ENCODE assay signal across 22 cellular contexts in the genomic region with DNA sequence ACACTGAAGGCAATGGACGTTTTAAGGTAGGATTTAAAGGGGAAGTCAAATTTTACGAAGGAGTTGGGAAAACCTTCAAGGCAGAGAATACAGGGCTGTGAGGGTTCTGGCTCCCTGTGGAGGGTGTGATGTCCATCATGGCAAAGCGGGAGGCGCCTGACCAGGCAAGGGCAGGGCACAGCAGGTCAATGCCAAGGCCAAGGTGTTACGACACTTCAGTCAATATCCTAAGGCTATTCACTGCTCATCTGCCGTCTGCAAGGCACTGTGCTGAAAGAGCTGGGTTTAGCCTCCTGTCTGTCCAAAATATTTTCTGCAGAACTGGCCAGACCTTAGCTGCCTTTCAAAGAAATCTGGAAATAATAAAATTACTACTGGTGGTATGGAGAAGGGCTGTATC.
DNase-seq lines count a peak whose midpoint lies in the region; ATAC-seq, FAIRE-seq and TF ChIP-seq lines count a peak whose summit lies in the region.
"Had no signal": no experiment of that assay in that cellular context is flagged by ENCODE, and none has a peak within 500 bp of the region (broad histone marks: within the 10 kb centered on the region; RNA-seq: fewer than 3 reads in every experiment).

No MANE protein-coding gene starts in this region.

- no peak overlapping the region for H2BK15ac ChIP-seq in H1 (ENCODE audit: low read length)

- no peak for TF ChIP-seq CTCF in MCF 10A (IDR thresholded peaks at IDR 0.05; ENCODE audit: unreplicated experiment)
- TF ChIP-seq CTCF in mammary epithelial cell (conservative IDR thresholded peaks at IDR 0.05 in 1 of 2, IDR thresholded peaks at IDR 0.05 in 1 of 2; ENCODE audit: extremely low read depth in 1 of 2, insufficient read depth in 1 of 2, low read depth in 1 of 2, low read length in 2 of 2) = no peak
- no peak for TF ChIP-seq CTCF in H1 (IDR thresholded peaks at IDR 0.05; ENCODE audit: control extremely low read depth in 1 of 3, insufficient read depth in 1 of 3, low read depth in 1 of 3, low read length in 3 of 3)

- no peaks in the 10 kb centered on the region for H3K36me3 ChIP-seq in mammary epithelial cell (ENCODE audit: insufficient read depth, low read length)
- no peaks in the 10 kb centered on the region for H3K36me3 ChIP-seq in H1 (ENCODE audit: control insufficient read depth in 2 of 4, insufficient read depth in 4 of 4, low read length in 3 of 4)
- H3K36me3 ChIP-seq: BLaER1 treated with 17β-estradiol and CSF1 and Interleukin-3, amounts not matched to agents 10 nM and 100 nM had no signal

- no peak overlapping the region for H4K91ac ChIP-seq in H1 (replicated peaks; ENCODE audit: insufficient read length, low read length)

- no peak overlapping the region for H2AK5ac ChIP-seq in H1 (ENCODE audit: low read depth, low read length)

- in situ Hi-C loops in mammary epithelial cell (cut with MboI; ENCODE audit: low sequenced_read_pairs in 2 of 2) = no loop called here

- H2BK5ac ChIP-seq in H1 (ENCODE audit: low read depth, low read length) = no peak overlapping the region

- H3K9me3 Mint-ChIP-seq in MCF 10A (ENCODE audit: unreplicated experiment) = no peaks in the 10 kb centered on the region
- no peaks in the 10 kb centered on the region for H3K9me3 Mint-ChIP-seq in stimulated activated effector memory CD8-positive, alpha-beta T cell treated with anti-CD3 and anti-CD28 coated beads, Interleukin-12 subunit alpha, Interleukin-12 subunit beta, amount 100 ng/mL, for 72 hours
- no peaks in the 10 kb centered on the region for H3K9me3 Mint-ChIP-seq in activated T-helper 1 cell treated with anti-CD3 and anti-CD28 coated beads, Interleukin-12 subunit alpha, Interleukin-12 subunit beta, Interleukin-2, Interleukin-4 antibody, amounts not matched to agents 30 ng/mL and 10 ng/mL and 1 ng/mL, durations not matched to agents 14 hours and 24 hours and 36 hours
- H3K9me3 Mint-ChIP-seq: CD4-positive, alpha-beta T cell; CD8-positive, alpha-beta T cell had no signal

- H3K18ac ChIP-seq in H1 (ENCODE audit: extremely low read depth, low read length) = no peak overlapping the region

- H3K4me3 Mint-ChIP-seq in MCF 10A (ENCODE audit: unreplicated experiment) = no peak overlapping the region
- H3K4me3 Mint-ChIP-seq in stimulated activated effector memory CD8-positive, alpha-beta T cell treated with anti-CD3 and anti-CD28 coated beads, Interleukin-12 subunit alpha, Interleukin-12 subunit beta, amount 100 ng/mL, for 72 hours = no peak overlapping the region
- no peak overlapping the region for H3K4me3 Mint-ChIP-seq in activated T-helper 1 cell treated with anti-CD3 and anti-CD28 coated beads, Interleukin-12 subunit alpha, Interleukin-12 subunit beta, Interleukin-2, Interleukin-4 antibody, amounts not matched to agents 30 ng/mL and 10 ng/mL and 1 ng/mL, durations not matched to agents 14 hours and 24 hours and 36 hours
- H3K4me3 Mint-ChIP-seq: B cell; CD4-positive, alpha-beta T cell; CD8-positive, alpha-beta T cell had no signal

- no peaks in the 10 kb centered on the region for H3K4me1 ChIP-seq in mammary epithelial cell (ENCODE audit: insufficient read depth, low read length)
- H3K4me1 ChIP-seq in H1 (replicated peaks in 1 of 4; ENCODE audit: control insufficient read depth in 3 of 4, insufficient read depth in 4 of 4, low read length in 3 of 4) = no peaks in the 10 kb centered on the region; a peak in 1 of 7 replicates
- H3K4me1 ChIP-seq: A549, Caco-2 had no signal

- H4K8ac ChIP-seq in H1 (ENCODE audit: extremely low read depth, insufficient read depth, low read length) = no peak overlapping the region

- H3K14ac ChIP-seq in H1 (ENCODE audit: insufficient read length) = no peak overlapping the region

- H3K23me2 ChIP-seq in H1 (ENCODE audit: low read depth, low read length) = no peaks in the 10 kb centered on the region

- CTCF ChIA-PET in MCF 10A (lab: Yijun Ruan, JAX) (no interaction called here), mammary epithelial cell (lab: Charles Lee; ENCODE audit: low non-redundant PET) (no interaction called here), H1 (lab: Charles Lee; ENCODE audit: partially characterized antibody) (no interaction called here)

- H3K27me3 ChIP-seq in mammary epithelial cell (ENCODE audit: insufficient read depth, low read length) (no peaks in the 10 kb centered on the region), H1 (replicated peaks in 1 of 4; ENCODE audit: control insufficient read depth in 3 of 4, extremely low read depth in 1 of 4, insufficient read depth in 3 of 4, low read length in 3 of 4) (no peaks in the 10 kb centered on the region)
- H3K27me3 ChIP-seq: BLaER1 treated with 17β-estradiol and CSF1 and Interleukin-3, amounts not matched to agents 10 nM and 100 nM had no signal

- H2BK120ac ChIP-seq in H1 (replicated peaks; ENCODE audit: low read depth, low read length) = no peak overlapping the region

- H4K5ac ChIP-seq in H1 (ENCODE audit: insufficient read length, low read depth, low read length) = no peak overlapping the region

- WGBS in mammary epithelial cell (ENCODE audit: low coverage, missing lambda C conversion rate) = 72% methylated on average over 6 of the region's 6 CpGs
- 89% methylated on average over 6 of the region's 6 CpGs; no CpG with 5 or more reads in 1 of the 2 experiments for WGBS in H1 (ENCODE audit: extremely low coverage in 1 of 2, insufficient coverage in 1 of 2, insufficient read length in 1 of 2, insufficient replicate concordance in 2 of 2, low coverage in 1 of 2, low lambda C conversion rate in 2 of 2, missing lambda C conversion rate in 1 of 2), 2 experiments

- H3K79me2 ChIP-seq in mammary epithelial cell (ENCODE audit: insufficient read depth, low read length) (no peaks in the 10 kb centered on the region), H1 (ENCODE audit: control insufficient read depth in 1 of 2, insufficient read depth in 2 of 2, low read length in 2 of 2) (no peaks in the 10 kb centered on the region)

- H3K4ac ChIP-seq in H1 (replicated peaks; ENCODE audit: insufficient read length, low read depth, low read length) = no peak overlapping the region

- peaks cover 15% of the 10 kb centered on the region for H3K4me1 Mint-ChIP-seq in MCF 10A (ENCODE audit: insufficient read depth, unreplicated experiment)
- no peaks in the 10 kb centered on the region for H3K4me1 Mint-ChIP-seq in stimulated activated effector memory CD8-positive, alpha-beta T cell treated with anti-CD3 and anti-CD28 coated beads, Interleukin-12 subunit alpha, Interleukin-12 subunit beta, amount 100 ng/mL, for 72 hours
- no peaks in the 10 kb centered on the region for H3K4me1 Mint-ChIP-seq in activated T-helper 1 cell treated with anti-CD3 and anti-CD28 coated beads, Interleukin-12 subunit alpha, Interleukin-12 subunit beta, Interleukin-2, Interleukin-4 antibody, amounts not matched to agents 30 ng/mL and 10 ng/mL and 1 ng/mL, durations not matched to agents 14 hours and 24 hours and 36 hours (ENCODE audit: low read depth)
- H3K4me1 Mint-ChIP-seq: B cell had no signal

- H2BK20ac ChIP-seq in H1 (ENCODE audit: low read length) = no peak overlapping the region

- dilution Hi-C loops in mammary epithelial cell (cut with HindIII; ENCODE audit: low sequenced_read_pairs) = no loop called here

- TF ChIP-seq EP300 in H1 (IDR thresholded peaks at IDR 0.05; ENCODE audit: borderline replicate concordance in 1 of 2, low read depth in 2 of 2, low read length in 2 of 2) = no peak

- TF ChIP-seq RAD21 in H1 (IDR thresholded peaks at IDR 0.05 in 1 of 2, conservative IDR thresholded peaks at IDR 0.05 in 1 of 2; ENCODE audit: low read depth in 2 of 2, low read length in 2 of 2) = no peak

- H2AFZ ChIP-seq in mammary epithelial cell (ENCODE audit: low read depth, low read length) (no peak overlapping the region), H1 (ENCODE audit: low read length) (peak overlapping the region; percentile 50; the same call in 1 of the 2 replicates)

- H3K36me3 Mint-ChIP-seq in MCF 10A (ENCODE audit: insufficient read depth, unreplicated experiment) = peaks cover 6% of the 10 kb centered on the region
- no peaks in the 10 kb centered on the region for H3K36me3 Mint-ChIP-seq in stimulated activated effector memory CD8-positive, alpha-beta T cell treated with anti-CD3 and anti-CD28 coated beads, Interleukin-12 subunit alpha, Interleukin-12 subunit beta, amount 100 ng/mL, for 72 hours
- H3K36me3 Mint-ChIP-seq in activated T-helper 1 cell treated with anti-CD3 and anti-CD28 coated beads, Interleukin-12 subunit alpha, Interleukin-12 subunit beta, Interleukin-2, Interleukin-4 antibody, amounts not matched to agents 30 ng/mL and 10 ng/mL and 1 ng/mL, durations not matched to agents 14 hours and 24 hours and 36 hours (ENCODE audit: low read depth) = no peaks in the 10 kb centered on the region
- H3K36me3 Mint-ChIP-seq: CD8-positive, alpha-beta T cell had no signal

- no peak overlapping the region for H3K4me3 ChIP-seq in mammary epithelial cell (replicated peaks in 1 of 3; ENCODE audit: insufficient read depth in 1 of 3, low read depth in 2 of 3, low read length in 3 of 3)
- no peak overlapping the region for H3K4me3 ChIP-seq in H1 (ENCODE audit: extremely low read depth in 1 of 4, insufficient read depth in 2 of 4, low read depth in 3 of 4, low read length in 4 of 4)
- H3K4me3 ChIP-seq: A549; BLaER1 treated with 17β-estradiol and CSF1 and Interleukin-3, amounts not matched to agents 10 nM and 100 nM had no signal

- H2BK12ac ChIP-seq in H1 (ENCODE audit: low read depth, low read length) = no peak overlapping the region

- H3K27ac Mint-ChIP-seq in MCF 10A (ENCODE audit: low read depth, unreplicated experiment) = no peak overlapping the region
- no peak overlapping the region for H3K27ac Mint-ChIP-seq in stimulated activated effector memory CD8-positive, alpha-beta T cell treated with anti-CD3 and anti-CD28 coated beads, Interleukin-12 subunit alpha, Interleukin-12 subunit beta, amount 100 ng/mL, for 72 hours
- H3K27ac Mint-ChIP-seq in activated T-helper 1 cell treated with anti-CD3 and anti-CD28 coated beads, Interleukin-12 subunit alpha, Interleukin-12 subunit beta, Interleukin-2, Interleukin-4 antibody, amounts not matched to agents 30 ng/mL and 10 ng/mL and 1 ng/mL, durations not matched to agents 14 hours and 24 hours and 36 hours = no peak overlapping the region
- H3K27ac Mint-ChIP-seq: B cell; CD4-positive, alpha-beta T cell; CD8-positive, alpha-beta T cell had no signal

- H3K56ac ChIP-seq in H1 (replicated peaks; ENCODE audit: insufficient read length, low read depth, low read length) = no peak overlapping the region

- H3K9ac ChIP-seq in mammary epithelial cell (ENCODE audit: insufficient read depth, low read length) (no peak overlapping the region), H1 (replicated peaks in 1 of 4; ENCODE audit: extremely low read depth in 1 of 4, low read depth in 3 of 4, low read length in 3 of 4) (no peak overlapping the region)
- H3K9ac ChIP-seq: BLaER1 treated with 17β-estradiol and CSF1 and Interleukin-3, amounts not matched to agents 10 nM and 100 nM had no signal

- no peak overlapping the region for H3K23ac ChIP-seq in H1 (ENCODE audit: insufficient read length)

- no peaks in the 10 kb centered on the region for H3K79me1 ChIP-seq in H1 (ENCODE audit: low read depth, low read length)

- peak; percentile 28 for ATAC-seq in stimulated activated effector memory CD8-positive, alpha-beta T cell treated with anti-CD3 and anti-CD28 coated beads, Interleukin-12 subunit alpha, Interleukin-12 subunit beta, amount 100 ng/mL, for 72 hours
- ATAC-seq in SK-N-SH treated with all-trans-retinoic acid at 6 μM for 48 hours = no peak
- ATAC-seq: A549; CD8-positive, alpha-beta T cell had no signal

- FAIRE-seq in H1 (lab: Jason Lieb, UNC) = no peak
- FAIRE-seq: A549, D721Med, G401.6, GM12891, GM19239 had no signal

- no peaks in the 10 kb centered on the region for H3K27me3 Mint-ChIP-seq in MCF 10A (ENCODE audit: insufficient read depth, unreplicated experiment)
- H3K27me3 Mint-ChIP-seq in activated T-helper 1 cell treated with anti-CD3 and anti-CD28 coated beads, Interleukin-12 subunit alpha, Interleukin-12 subunit beta, Interleukin-2, Interleukin-4 antibody, amounts not matched to agents 30 ng/mL and 10 ng/mL and 1 ng/mL, durations not matched to agents 14 hours and 24 hours and 36 hours (ENCODE audit: insufficient read depth) = peaks cover 6% of the 10 kb centered on the region
- H3K27me3 Mint-ChIP-seq: B cell had no signal

- H3K27ac ChIP-seq in mammary epithelial cell (ENCODE audit: insufficient read depth, low read depth, low read length) = no peak overlapping the region
- no peak overlapping the region for H3K27ac ChIP-seq in H1 (ENCODE audit: low read depth, low read length)
- H3K27ac ChIP-seq: 22Rv1; A549; BLaER1 treated with 17β-estradiol and CSF1 and Interleukin-3, amounts not matched to agents 10 nM and 100 nM; C4-2B had no signal

- H3K4me2 ChIP-seq in mammary epithelial cell (ENCODE audit: insufficient read depth, low read depth, low read length) (no peak overlapping the region), H1 (ENCODE audit: insufficient read depth in 1 of 2, low read depth in 2 of 2, low read length in 2 of 2) (no peak overlapping the region)
- H3K4me2 ChIP-seq: A549; BLaER1 treated with 17β-estradiol and CSF1 and Interleukin-3, amounts not matched to agents 10 nM and 100 nM had no signal

- H4K20me1 ChIP-seq in mammary epithelial cell (ENCODE audit: insufficient read depth, low read length) = no peaks in the 10 kb centered on the region
- H4K20me1 ChIP-seq in H1 (replicated peaks in 1 of 2; ENCODE audit: control insufficient read depth in 1 of 2, insufficient read depth in 2 of 2, low read length in 2 of 2) = no peaks in the 10 kb centered on the region
- H4K20me1 ChIP-seq: BLaER1 treated with 17β-estradiol and CSF1 and Interleukin-3, amounts not matched to agents 10 nM and 100 nM had no signal

- DNase-seq in MCF 10A (ENCODE audit: unreplicated experiment) (peak; percentile 77), mammary epithelial cell (no peak), H1 (ENCODE audit: low read depth in 1 of 2, low spot score in 2 of 2) (no peak)
- DNase-seq in stimulated activated effector memory CD8-positive, alpha-beta T cell treated with anti-CD3 and anti-CD28 coated beads, Interleukin-12 subunit alpha, Interleukin-12 subunit beta, amount 100 ng/mL, for 72 hours (ENCODE audit: low spot score in 2 of 2) = no peak
- no peak for DNase-seq in activated T-helper 1 cell treated with anti-CD3 and anti-CD28 coated beads, Interleukin-12 subunit alpha, Interleukin-12 subunit beta, Interleukin-2, Interleukin-4 antibody, amounts not matched to agents 30 ng/mL and 10 ng/mL and 1 ng/mL, durations not matched to agents 14 hours and 24 hours and 36 hours (ENCODE audit: low spot score)
- DNase-seq: AML-193; Caco-2; Calu3; CD4-positive, alpha-beta T cell; CD8-positive, alpha-beta T cell; DMS79 treated with DMSO at 0.1 percent for 48 hours; GF-D8 had no signal

- H3K9me3 ChIP-seq in mammary epithelial cell (replicated peaks; ENCODE audit: insufficient read depth, low read length) (peaks cover 14% of the 10 kb centered on the region), H1 (ENCODE audit: insufficient read depth in 2 of 2, low read depth in 1 of 2, low read length in 1 of 2) (no peaks in the 10 kb centered on the region)
- H3K9me3 ChIP-seq: A549; BLaER1 treated with 17β-estradiol and CSF1 and Interleukin-3, amounts not matched to agents 10 nM and 100 nM; Caco-2 had no signal

- intact Hi-C loops in MCF 10A (cut with micrococcal nuclease) = no loop called here
- intact Hi-C loops in mammary epithelial cell (cut with micrococcal nuclease) = no loop called here
- intact Hi-C loops in activated T-helper 1 cell treated with anti-CD3 and anti-CD28 coated beads, Interleukin-12 subunit alpha, Interleukin-12 subunit beta, Interleukin-2, Interleukin-4 antibody, amounts not matched to agents 30 ng/mL and 10 ng/mL and 1 ng/mL, durations not matched to agents 14 hours and 24 hours and 36 hours (cut with micrococcal nuclease) = no loop called here

- no peak for TF ChIP-seq POLR2A in H1 (IDR thresholded peaks at IDR 0.05; ENCODE audit: control extremely low read depth in 1 of 2, low read depth in 2 of 2, low read length in 2 of 2)

- BruUV-seq in MCF 10A (replicated peaks; lab: Mats Ljungman, UMichigan) (no TSS peak), mammary epithelial cell (replicated peaks; lab: Mats Ljungman, UMichigan) (no TSS peak)

- POLR2A ChIA-PET in MCF 10A (lab: Yijun Ruan, JAX) (interaction anchor here (0.8 to 1.4 kb wide), 3 partner anchors 21 to 82 kb away, joined by 3 to 5 read pairs (median 3); no protein-coding TSS in a partner anchor), H1 (lab: Charles Lee; ENCODE audit: partially characterized antibody) (no interaction called here)
